8 cellular contexts compared by ENCODE assay signal in genomic region chr3:55434789-55435188, GRCh38.
DNase-seq lines count a peak whose midpoint lies in the region; ATAC-seq and TF ChIP-seq lines count a peak whose summit lies in the region.

No MANE protein-coding gene starts in this region.

- H3K4me2 ChIP-seq in SU-DHL-6 (ENCODE audit: low read depth, low read length, poor library complexity, severe bottlenecking), result no peak overlapping the region

- H2AFZ ChIP-seq in SU-DHL-6 (ENCODE audit: low read depth, low read length, severe bottlenecking), result no peak overlapping the region

- no peaks in the 10 kb centered on the region for H3K9me3 ChIP-seq in HAP-1
- H3K9me3 ChIP-seq in SU-DHL-6 (ENCODE audit: insufficient read depth, low read length), result no peaks in the 10 kb centered on the region

- peak; percentile 1 for DNase-seq in DMS114 treated with DMSO at 0.1 percent for 48 hours (lab: John Stamatoyannopoulos, UW; ENCODE audit: unreplicated experiment)
- peak; percentile 10 to 61 for DNase-seq in HAP-1 (ENCODE audit: low spot score in 2 of 2)
- DNase-seq in iPS-NIHi11 (ENCODE audit: low spot score), result peak; percentile 23
- no peak for DNase-seq in NCI-H1092 treated with DMSO at 0.1 percent for 48 hours (lab: John Stamatoyannopoulos, UW)
- DNase-seq in OCI-M2 (lab: John Stamatoyannopoulos, UW; ENCODE audit: unreplicated experiment), result no peak

- ATAC-seq in HG02884 (IDR thresholded peaks at IDR 0.05; ENCODE audit: unreplicated experiment), result no peak
- no peak for ATAC-seq in GM18511 (IDR thresholded peaks at IDR 0.05; ENCODE audit: unreplicated experiment)

- no peaks in the 10 kb centered on the region for H4K20me1 ChIP-seq in SU-DHL-6 (ENCODE audit: low read depth, low read length)

- H3K9me2 ChIP-seq in SU-DHL-6 (replicated peaks; ENCODE audit: insufficient read depth, low read length), result no peaks in the 10 kb centered on the region

- H3K4me3 ChIP-seq in HAP-1 (no peak overlapping the region), SU-DHL-6 (ENCODE audit: insufficient read depth, low read length, poor library complexity, severe bottlenecking) (no peak overlapping the region)

- no peaks in the 10 kb centered on the region; the same call in 1 of the 2 replicates for H3K27me3 ChIP-seq in HAP-1 (ENCODE audit: low read depth)
- no peaks in the 10 kb centered on the region for H3K27me3 ChIP-seq in SU-DHL-6 (ENCODE audit: low read length)

- in situ Hi-C loops in HAP-1 (cut with MboI; ENCODE audit: low sequenced_read_pairs), result no loop called here

- H3K36me3 ChIP-seq in HAP-1 (replicated peaks), result no peaks in the 10 kb centered on the region
- H3K36me3 ChIP-seq in SU-DHL-6 (ENCODE audit: low read length), result no peaks in the 10 kb centered on the region

- TF ChIP-seq CTCF in SU-DHL-6 (IDR thresholded peaks at IDR 0.05; ENCODE audit: insufficient read depth, low read length, poor library complexity, severe bottlenecking), result peak; percentile 53

- H3K79me2 ChIP-seq in SU-DHL-6 (ENCODE audit: insufficient read depth, low read length), result no peaks in the 10 kb centered on the region

- H3K27ac ChIP-seq in SU-DHL-6 (ENCODE audit: low read depth, low read length), result no peak overlapping the region

- no peaks in the 10 kb centered on the region for H3K4me1 ChIP-seq in HAP-1

- H3F3A ChIP-seq in SU-DHL-6 (ENCODE audit: insufficient read depth), result no peaks in the 10 kb centered on the region

- no peak overlapping the region for H3K9ac ChIP-seq in SU-DHL-6 (ENCODE audit: low read length)

Comparison
In these comparisons a context has a peak if more than half of its experiments do, and no peak if none do; other contexts are left out.
1. DNase-seq: peak in DMS114 treated with DMSO at 0.1 percent for 48 hours (single experiment), HAP-1 (2 of 2) and iPS-NIHi11 (single experiment); none in NCI-H1092 treated with DMSO at 0.1 percent for 48 hours (single experiment) and OCI-M2 (single experiment).